ENCODE assay signal across 20 cellular contexts in the genomic region with DNA sequence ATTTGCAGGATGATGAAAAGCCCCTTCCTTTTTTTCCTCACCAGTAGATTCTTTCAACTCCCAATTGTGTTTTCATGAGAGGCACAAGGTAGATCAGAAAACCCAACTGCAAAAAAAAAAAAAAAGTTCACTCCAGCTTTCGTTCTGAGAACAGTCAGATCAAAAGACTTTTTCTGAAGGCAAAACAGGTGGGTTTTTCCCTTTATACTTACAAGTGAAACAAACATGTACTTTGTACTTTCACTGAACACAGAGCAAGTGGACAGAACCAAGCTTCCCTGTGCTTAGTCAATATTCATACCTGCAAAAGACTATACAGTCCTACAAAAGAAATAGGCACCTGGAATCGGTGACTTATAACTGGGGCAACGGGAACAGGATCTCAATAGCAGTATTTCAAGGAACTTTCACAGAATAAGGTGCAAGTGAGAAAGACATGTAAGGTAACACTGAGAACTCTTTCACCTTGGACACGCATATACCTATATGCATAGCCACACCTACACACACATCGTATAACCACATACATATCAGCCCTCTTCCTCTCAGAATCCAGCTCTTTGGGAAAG. TPM values are rescaled to one million over a fixed set of nuclear protein-coding genes. Genes with fewer than 3 reads are reported as not detected.
DNase-seq lines count a peak whose midpoint lies in the region; ATAC-seq and TF ChIP-seq lines count a peak whose summit lies in the region.
"Had no signal": no experiment of that assay in that cellular context is flagged by ENCODE, and none has a peak within 500 bp of the region (broad histone marks: within the 10 kb centered on the region; RNA-seq: fewer than 3 reads in every experiment).

No MANE protein-coding gene starts in this region.

- no peaks in the 10 kb centered on the region for H3K27me3 Mint-ChIP-seq in progenitor cell of endocrine pancreas
- H3K27me3 Mint-ChIP-seq: activated B cell treated with CpG ODN at 0.5 μM for 24 hours; CD4-positive, alpha-beta memory T cell had no signal

- H3K4me3 Mint-ChIP-seq in progenitor cell of endocrine pancreas (ENCODE audit: low read depth), result peak overlapping the region; percentile 2
- H3K4me3 Mint-ChIP-seq: activated B cell treated with CpG ODN at 0.5 μM for 24 hours; activated naive CD4-positive, alpha-beta T cell treated with anti-CD3 and anti-CD28 coated beads, Interleukin-2, amount 50 U/mL, for 24 hours; CD4-positive, alpha-beta memory T cell had no signal

- peaks cover 58% of the 10 kb centered on the region for H3K4me1 Mint-ChIP-seq in progenitor cell of endocrine pancreas (ENCODE audit: low read depth)
- H3K4me1 Mint-ChIP-seq: activated B cell treated with CpG ODN at 0.5 μM for 24 hours; activated naive CD4-positive, alpha-beta T cell treated with anti-CD3 and anti-CD28 coated beads, Interleukin-2, amount 50 U/mL, for 24 hours; CD4-positive, alpha-beta memory T cell had no signal

- ATAC-seq in HG02623 (IDR thresholded peaks at IDR 0.05; ENCODE audit: unreplicated experiment), result peak; percentile 57
- ATAC-seq in HG03521 (IDR thresholded peaks at IDR 0.05; ENCODE audit: unreplicated experiment), result peak; percentile 67

- DNase-seq in DMS53 (lab: John Stamatoyannopoulos, UW) (peak; percentile 74), DMS53 treated with DMSO at 0.1 percent for 48 hours (lab: John Stamatoyannopoulos, UW; ENCODE audit: unreplicated experiment) (no peak), progenitor cell of endocrine pancreas (ENCODE audit: low spot score, unreplicated experiment) (no peak), putamen (ENCODE audit: low spot score) (no peak), retina (no peak)
- DNase-seq in stimulated activated naive CD4-positive, alpha-beta T cell (lab: John Stamatoyannopoulos, UW), result no peak
- DNase-seq: 8988T; activated B cell treated with CpG ODN at 0.5 μM for 24 hours; activated CD8-positive, alpha-beta memory T cell treated with anti-CD3 and anti-CD28 coated beads, Interleukin-2, amount 50 U/mL, for 4 hours; CD4-positive, alpha-beta memory T cell; H7; Kasumi-1; NCI-H2171; SK-N-SH; stimulated activated CD4-positive, alpha-beta T cell treated with anti-CD3 and anti-CD28 coated beads, Interleukin-12 subunit alpha, Interleukin-12 subunit beta, amount 100 ng/mL, for 4 hours had no signal

- no peak for TF ChIP-seq CTCF in progenitor cell of endocrine pancreas (IDR thresholded peaks at IDR 0.05; ENCODE audit: unreplicated experiment)

- H3K9me3 Mint-ChIP-seq in progenitor cell of endocrine pancreas (ENCODE audit: low read depth), result peaks cover 3% of the 10 kb centered on the region
- H3K9me3 Mint-ChIP-seq: activated B cell treated with CpG ODN at 0.5 μM for 24 hours had no signal

- peaks cover 9% of the 10 kb centered on the region for H3K36me3 Mint-ChIP-seq in progenitor cell of endocrine pancreas (ENCODE audit: insufficient read depth)
- H3K36me3 Mint-ChIP-seq: activated naive CD4-positive, alpha-beta T cell treated with anti-CD3 and anti-CD28 coated beads, Interleukin-2, amount 50 U/mL, for 24 hours; CD4-positive, alpha-beta memory T cell had no signal

- H3K27ac Mint-ChIP-seq in progenitor cell of endocrine pancreas, result peak overlapping the region; percentile 87
- H3K27ac Mint-ChIP-seq: activated B cell treated with CpG ODN at 0.5 μM for 24 hours; activated naive CD4-positive, alpha-beta T cell treated with anti-CD3 and anti-CD28 coated beads, Interleukin-2, amount 50 U/mL, for 24 hours; CD4-positive, alpha-beta memory T cell had no signal

RNA-seq across cellular contexts. Expression of a gene that starts 54.1 kb away (rescaled TPM):
- total RNA-seq in progenitor cell of endocrine pancreas, result 80.8 and 84.8 TPM in 2 replicates
- total RNA-seq: activated B cell treated with CpG ODN at 0.5 μM for 24 hours; CD4-positive, alpha-beta memory T cell; mesenteric fat pad; OCI-LY7 had no signal
